In the genomic region with DNA sequence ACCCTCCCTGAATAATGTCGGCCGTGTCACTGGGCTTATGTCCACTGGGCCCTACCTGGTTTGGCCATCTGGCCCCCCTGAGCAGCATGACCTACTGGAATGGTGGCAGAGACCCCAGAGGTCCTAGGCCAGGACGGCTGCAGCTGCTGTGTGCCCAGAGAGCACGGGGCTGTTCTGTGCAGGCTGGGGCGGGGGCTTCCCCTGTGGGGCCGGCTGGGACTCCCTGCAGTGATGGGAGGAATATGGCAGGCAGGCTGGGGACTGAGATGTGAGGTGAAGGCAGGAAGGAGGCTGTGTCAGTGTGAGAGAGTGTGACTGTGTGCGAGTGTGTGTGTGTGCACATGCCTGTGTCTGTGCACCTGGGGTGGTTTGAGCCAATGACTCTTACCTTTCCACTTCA, we compare ENCODE assay signal across 5 cellular contexts. TPM values are rescaled to one million over a fixed set of nuclear protein-coding genes. Genes with fewer than 3 reads are reported as not detected.
"Had no signal": no experiment of that assay in that cellular context is flagged by ENCODE, and none has a peak within 500 bp of the region (broad histone marks: within the 10 kb centered on the region; RNA-seq: fewer than 3 reads in every experiment).

No MANE protein-coding gene starts in this region.

RNA-seq across cellular contexts. Expression of gene TPPP, which starts 36.1 kb away (rescaled TPM):
- total RNA-seq: smooth muscle cell had no signal
- polyA plus RNA-seq: smooth muscle cell had no signal

RNA-seq across cellular contexts. Expression of gene ZDHHC11B, which starts 55.3 kb away (rescaled TPM):
- total RNA-seq: myocyte, osteocyte, pulmonary artery endothelial cell, smooth muscle cell had no signal
- polyA plus RNA-seq: naive thymus-derived CD8-positive, alpha-beta T cell; smooth muscle cell had no signal
